10 cellular contexts compared by ENCODE assay signal in the genomic region with DNA sequence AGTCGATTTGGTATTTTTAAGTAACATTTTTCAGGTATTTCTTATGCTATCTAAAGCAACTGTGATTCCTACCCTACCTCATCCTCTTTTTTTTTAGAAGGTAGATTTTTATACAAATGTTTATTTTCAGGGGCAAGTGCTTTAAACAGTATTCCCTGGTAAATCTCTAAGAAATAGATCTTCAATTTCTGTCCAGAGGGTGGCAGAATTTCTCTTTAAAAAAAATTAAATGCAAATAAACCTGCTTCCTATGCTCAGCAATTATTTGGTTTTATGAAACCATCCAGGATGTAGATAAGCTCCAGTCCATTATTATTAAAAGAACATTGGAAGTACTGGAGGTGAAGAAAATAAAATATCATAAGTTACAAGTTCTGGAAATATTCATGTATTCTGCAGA.
DNase-seq lines count a peak whose midpoint lies in the region; ATAC-seq, FAIRE-seq and TF ChIP-seq lines count a peak whose summit lies in the region.
"Had no signal": no experiment of that assay in that cellular context is flagged by ENCODE, and none has a peak within 500 bp of the region (broad histone marks: within the 10 kb centered on the region; RNA-seq: fewer than 3 reads in every experiment).

No MANE protein-coding gene starts in this region.

- intact Hi-C loops in natural killer cell (cut with micrococcal nuclease) = no loop called here
- intact Hi-C loops in cardiac septum (cut with DNase I) = loop anchor here (2.0 kb wide), 1 partner anchor 445 kb away; no protein-coding TSS in a partner anchor

- no peak overlapping the region for H3K4me3 ChIP-seq in small intestine (ENCODE audit: low read depth in 1 of 2, low read length in 2 of 2)

- TF ChIP-seq CTCF in endothelial cell (IDR thresholded peaks at IDR 0.05; ENCODE audit: unreplicated experiment) (peak; percentile 57), natural killer cell (IDR thresholded peaks at IDR 0.05) (no peak)

- H3K4me3 Mint-ChIP-seq in endothelial cell (ENCODE audit: unreplicated experiment) = no peak overlapping the region
- H3K4me3 Mint-ChIP-seq in natural killer cell = no peak overlapping the region
- H3K4me3 Mint-ChIP-seq: CD4-positive, CD25-positive, alpha-beta regulatory T cell had no signal

- 9 to 20% (median 19%) methylated on average over 1 of the region's 1 CpG for WGBS in small intestine, 3 donors

- H3K27me3 Mint-ChIP-seq in endothelial cell (ENCODE audit: unreplicated experiment) (peaks cover 4% of the 10 kb centered on the region), natural killer cell (ENCODE audit: low read depth in 2 of 2) (peaks cover 35 to 60% of the 10 kb centered on the region in 2 donors)

- no peaks in the 10 kb centered on the region for H3K4me1 ChIP-seq in small intestine (ENCODE audit: control insufficient read depth in 2 of 2, insufficient read depth in 1 of 2, low read depth in 1 of 2, low read length in 1 of 2)

- H3K9me3 ChIP-seq in small intestine (ENCODE audit: control insufficient read depth, low read depth) = no peaks in the 10 kb centered on the region

- H3K27me3 ChIP-seq in small intestine (ENCODE audit: control insufficient read depth in 2 of 2, insufficient read depth in 2 of 2, low read length in 2 of 2) = peaks cover 0 to 2% of the 10 kb centered on the region in 2 donors

- ATAC-seq in natural killer cell (no peak), HG02623 (IDR thresholded peaks at IDR 0.05; ENCODE audit: unreplicated experiment) (no peak)

- H3K27ac Mint-ChIP-seq in endothelial cell (ENCODE audit: unreplicated experiment) (no peak overlapping the region), natural killer cell (no peak overlapping the region)
- H3K27ac Mint-ChIP-seq: CD4-positive, CD25-positive, alpha-beta regulatory T cell had no signal

- H3K36me3 Mint-ChIP-seq in endothelial cell (ENCODE audit: low read depth, unreplicated experiment) = no peaks in the 10 kb centered on the region
- no peaks in the 10 kb centered on the region for H3K36me3 Mint-ChIP-seq in natural killer cell
- H3K36me3 Mint-ChIP-seq: CD4-positive, CD25-positive, alpha-beta regulatory T cell had no signal

- H3K36me3 ChIP-seq in small intestine (ENCODE audit: control insufficient read depth in 2 of 2, insufficient read depth in 2 of 2, low read length in 2 of 2) = no peaks in the 10 kb centered on the region

- H3K4me1 Mint-ChIP-seq in endothelial cell (ENCODE audit: unreplicated experiment) = peaks cover 56% of the 10 kb centered on the region
- peaks cover 0 to 7% of the 10 kb centered on the region in 2 donors for H3K4me1 Mint-ChIP-seq in natural killer cell

- H3K9me3 Mint-ChIP-seq in endothelial cell (ENCODE audit: unreplicated experiment) (no peaks in the 10 kb centered on the region), natural killer cell (no peaks in the 10 kb centered on the region)

- DNase-seq in NCI-H82 (lab: John Stamatoyannopoulos, UW) (peak; percentile 19), NCI-H82 treated with DMSO at 0.1 percent for 48 hours (lab: John Stamatoyannopoulos, UW; ENCODE audit: unreplicated experiment) (no peak), NCI-H69 (lab: John Stamatoyannopoulos, UW) (peak; percentile 48), endothelial cell (ENCODE audit: low spot score) (no peak), small intestine (peak; percentile 14), natural killer cell (no peak), cardiac septum (ENCODE audit: low spot score) (no peak)
- DNase-seq: activated effector memory CD4-positive, alpha-beta T cell treated with Interleukin-2 at 50 U/mL for 16 hours; CD4-positive, CD25-positive, alpha-beta regulatory T cell had no signal

- peak; percentile 33 for FAIRE-seq in small intestine (lab: Jason Lieb, UNC)

- no peak overlapping the region for H3K27ac ChIP-seq in small intestine (ENCODE audit: low read depth in 1 of 2, low read length in 1 of 2)

Comparison
In these comparisons a context has a peak if more than half of its experiments do, and no peak if none do; other contexts are left out.
1. DNase-seq: peak in NCI-H82 (single experiment), NCI-H69 (single experiment) and small intestine (single experiment); none in NCI-H82 treated with DMSO at 0.1 percent for 48 hours (single experiment), endothelial cell (single experiment), natural killer cell (single experiment) and cardiac septum (single experiment).